20 cellular contexts compared by ENCODE assay signal in genomic region chr3:179720196-179720595, GRCh38.
A peak's percentile ranks its signal among the peaks of the same experiment; 100 is the strongest.
DNase-seq lines count a peak whose midpoint lies in the region; ATAC-seq, FAIRE-seq and TF ChIP-seq lines count a peak whose summit lies in the region.
"Had no signal": no experiment of that assay in that cellular context is flagged by ENCODE, and none has a peak within 500 bp of the region (broad histone marks: within the 10 kb centered on the region; RNA-seq: fewer than 3 reads in every experiment).

No MANE protein-coding gene starts in this region.

- peaks cover 41% of the 10 kb centered on the region for H3K4me1 Mint-ChIP-seq in HFFc6 (ENCODE audit: low read depth)
- peaks cover 13% of the 10 kb centered on the region for H3K4me1 Mint-ChIP-seq in brain
- peaks cover 62% of the 10 kb centered on the region for H3K4me1 Mint-ChIP-seq in osteocyte (ENCODE audit: unreplicated experiment)

- H3K9me3 ChIP-seq in aorta (ENCODE audit: control insufficient read depth, low read length): no peaks in the 10 kb centered on the region
- H3K9me3 ChIP-seq: BE2C, SJCRH30 had no signal

- no peaks in the 10 kb centered on the region for H3K4me1 ChIP-seq in aorta (ENCODE audit: control insufficient read depth in 1 of 2, insufficient read depth in 2 of 2, low read length in 2 of 2)
- H3K4me1 ChIP-seq: BE2C, SJCRH30 had no signal

- 77 to 78% methylated on average over 8 of the region's 8 CpGs for WGBS in aorta, 2 donors

- H3K27ac ChIP-seq in aorta (ENCODE audit: low read depth in 1 of 2, low read length in 2 of 2): no peak overlapping the region
- H3K27ac ChIP-seq: SJCRH30 had no signal

- DNase-seq in HFFc6 (no peak), NCI-H748 (lab: John Stamatoyannopoulos, UW; ENCODE audit: unreplicated experiment) (peak; percentile 87), osteocyte (ENCODE audit: extremely low spot score, unreplicated experiment) (no peak), GM19239 (ENCODE audit: insufficient read length, low spot score) (no peak), aorta (no peak)
- DNase-seq: BE2C; CD4-positive, alpha-beta memory T cell; DMS79; IMR-90; Karpas-422; NCI-H1417 treated with DMSO at 0.1 percent for 48 hours; NCI-H2029; NCI-H510A treated with DMSO at 0.1 percent for 48 hours; SJCRH30 had no signal

- H3K27me3 Mint-ChIP-seq in HFFc6 (ENCODE audit: insufficient read depth): no peaks in the 10 kb centered on the region
- H3K27me3 Mint-ChIP-seq in brain: no peaks in the 10 kb centered on the region
- no peaks in the 10 kb centered on the region for H3K27me3 Mint-ChIP-seq in osteocyte (ENCODE audit: unreplicated experiment)
- H3K27me3 Mint-ChIP-seq: CD4-positive, alpha-beta memory T cell had no signal

- intact Hi-C loops in aorta (cut with DNase I): no loop called here

- H3K27ac Mint-ChIP-seq in HFFc6: peak overlapping the region; percentile 25; the same call in 1 of the 2 replicates
- peak overlapping the region in 3 of 5 experiments; percentile 35 to 86 (median 59) for H3K27ac Mint-ChIP-seq in brain
- H3K27ac Mint-ChIP-seq in osteocyte (ENCODE audit: unreplicated experiment): peak overlapping the region; percentile 98
- H3K27ac Mint-ChIP-seq: CD4-positive, alpha-beta memory T cell had no signal

- H3K36me3 ChIP-seq in aorta (ENCODE audit: control insufficient read depth in 1 of 2, insufficient read depth in 2 of 2, low read length in 1 of 2): no peaks in the 10 kb centered on the region

- TF ChIP-seq CTCF in HFFc6 (IDR thresholded peaks at IDR 0.05) (no peak), brain (conservative IDR thresholded peaks at IDR 0.05) (no peak), osteocyte (IDR thresholded peaks at IDR 0.05) (no peak)

- no peak overlapping the region for H3K4me3 Mint-ChIP-seq in HFFc6
- H3K4me3 Mint-ChIP-seq in brain: no peak overlapping the region
- peak overlapping the region; percentile 54 for H3K4me3 Mint-ChIP-seq in osteocyte (ENCODE audit: unreplicated experiment)
- H3K4me3 Mint-ChIP-seq: CD4-positive, alpha-beta memory T cell had no signal

- ATAC-seq in HG02870 (IDR thresholded peaks at IDR 0.05; ENCODE audit: unreplicated experiment) (no peak), aorta (ENCODE audit: low FRiP score) (no peak)
- ATAC-seq: Panc1 had no signal

- no peak for FAIRE-seq in GM19239 (lab: Jason Lieb, UNC)
- FAIRE-seq: A204.1, GM12892, GM18507 had no signal

- H3K9me3 Mint-ChIP-seq in HFFc6 (no peaks in the 10 kb centered on the region), brain (no peaks in the 10 kb centered on the region), osteocyte (ENCODE audit: unreplicated experiment) (no peaks in the 10 kb centered on the region)
- H3K9me3 Mint-ChIP-seq: CD4-positive, alpha-beta memory T cell had no signal

- H3K4me3 ChIP-seq in aorta (ENCODE audit: low read length in 2 of 2): no peak overlapping the region
- H3K4me3 ChIP-seq: SJCRH30 had no signal

- H3K27me3 ChIP-seq in aorta (ENCODE audit: control insufficient read depth in 1 of 2, insufficient read depth in 2 of 2, low read length in 1 of 2): no peaks in the 10 kb centered on the region
- H3K27me3 ChIP-seq: BE2C, SJCRH30 had no signal

- H3K36me3 Mint-ChIP-seq in HFFc6 (ENCODE audit: low read depth) (peaks cover 15% of the 10 kb centered on the region), brain (peaks cover 49% of the 10 kb centered on the region), osteocyte (ENCODE audit: unreplicated experiment) (peaks cover 21% of the 10 kb centered on the region)

Comparison
In these comparisons a context has a peak if more than half of its experiments do, and no peak if none do; other contexts are left out.
1. H3K27ac Mint-ChIP-seq: peak in every context shown above with its lines; median percentile 98 in osteocyte; 59 in brain; 25 in HFFc6.